Comparison of ENCODE assay signal across 7 cellular contexts in genomic region chr6:43628392-43629103, GRCh38. TPM values are rescaled to one million over a fixed set of nuclear protein-coding genes. Genes with fewer than 3 reads are reported as not detected.
A peak's percentile ranks its signal among the peaks of the same experiment; 100 is the strongest.
DNase-seq lines count a peak whose midpoint lies in the region; TF ChIP-seq lines count a peak whose summit lies in the region.

No MANE protein-coding gene starts in this region.

- H3K27ac Mint-ChIP-seq in activated naive CD8-positive, alpha-beta T cell, result peak overlapping the region; percentile 91

- peak overlapping the region; percentile 98 for H3K4me3 Mint-ChIP-seq in activated naive CD8-positive, alpha-beta T cell

- H3K27ac ChIP-seq in HL-60 (replicated peaks) (peak overlapping the region; percentile 90), SJCRH30 (peak overlapping the region; percentile 96)

- in situ Hi-C loops in GM13976 (cut with MboI; ENCODE audit: low sequenced_read_pairs, unreplicated experiment), result no loop called here

- peaks cover 12% of the 10 kb centered on the region for H3K4me1 ChIP-seq in SJCRH30

- H3K9me3 ChIP-seq in SJCRH30 (replicated peaks), result no peaks in the 10 kb centered on the region

- H3K9me3 Mint-ChIP-seq in activated naive CD8-positive, alpha-beta T cell (ENCODE audit: low read depth), result no peaks in the 10 kb centered on the region

- no peak for TF ChIP-seq CTCF in GM13976 (IDR thresholded peaks at IDR 0.05; ENCODE audit: borderline replicate concordance, control extremely low read depth, extremely low read depth, insufficient read depth, missing control alignments)
- TF ChIP-seq CTCF in HL-60 (IDR thresholded peaks at IDR 0.05; ENCODE audit: insufficient read depth, low read length), result no peak

- H3K36me3 Mint-ChIP-seq in activated naive CD8-positive, alpha-beta T cell, result no peaks in the 10 kb centered on the region

- intact Hi-C loops in cardiac septum (cut with DNase I), result no loop called here

- peak; percentile 68 for DNase-seq in GM13976 (ENCODE audit: low spot score)
- DNase-seq in HL-60 (ENCODE audit: low read depth in 1 of 2, low spot score in 1 of 2), result peak; percentile 56 to 57
- peak; percentile 72 to 76 for DNase-seq in SJCRH30
- DNase-seq in cardiac septum (ENCODE audit: low spot score), result peak; percentile 76
- DNase-seq in pons (ENCODE audit: low spot score), result peak; percentile 43
- DNase-seq in GM19240 (ENCODE audit: insufficient read length, low spot score), result no peak

- H3K4me3 ChIP-seq in HL-60 (replicated peaks; ENCODE audit: insufficient read depth, low read length), result peak overlapping the region; percentile 67
- H3K4me3 ChIP-seq in SJCRH30, result peak overlapping the region; percentile 94

- peaks cover 30% of the 10 kb centered on the region for H3K4me1 Mint-ChIP-seq in activated naive CD8-positive, alpha-beta T cell (ENCODE audit: low read depth)

- no peaks in the 10 kb centered on the region for H3K27me3 ChIP-seq in HL-60 (ENCODE audit: insufficient read depth, poor library complexity, severe bottlenecking)
- no peaks in the 10 kb centered on the region for H3K27me3 ChIP-seq in SJCRH30

- no peaks in the 10 kb centered on the region for H3K27me3 Mint-ChIP-seq in activated naive CD8-positive, alpha-beta T cell

- peaks cover 28% of the 10 kb centered on the region for H3K36me3 ChIP-seq in SJCRH30

RNA-seq across cellular contexts. Expression of gene GTPBP2, which starts 0.5 kb away (rescaled TPM):
- 43.4 and 58.1 TPM in 2 replicates for total RNA-seq in SJCRH30 (2014; rRNA removed; shearing (Covaris generic))
- 27.9 TPM for total RNA-seq in cardiac septum

RNA-seq across cellular contexts. Expression of gene MAD2L1BP, which starts 7.1 kb away (rescaled TPM):
- total RNA-seq in SJCRH30 (2014; rRNA removed; shearing (Covaris generic)), result 28.0 and 34.4 TPM in 2 replicates
- 25.5 TPM for total RNA-seq in cardiac septum

RNA-seq across cellular contexts. Expression of gene RSPH9, which starts 16.3 kb away (rescaled TPM):
- total RNA-seq in SJCRH30 (2014; rRNA removed; shearing (Covaris generic)), result not detected in 2 replicates
- 0.24 TPM for total RNA-seq in cardiac septum

RNA-seq across cellular contexts. Expression of gene POLH, which starts 52.6 kb away (rescaled TPM):
- total RNA-seq in SJCRH30 (2014; rRNA removed; shearing (Covaris generic)), result 10.3 and 12.4 TPM in 2 replicates
- total RNA-seq in cardiac septum, result 9.8 TPM

RNA-seq across cellular contexts. Expression of gene XPO5, which starts 52.7 kb away (rescaled TPM):
- total RNA-seq in SJCRH30 (2014; rRNA removed; shearing (Covaris generic)), result 75.1 and 88.6 TPM in 2 replicates
- 20.3 TPM for total RNA-seq in cardiac septum
